Comparison of ENCODE assay signal across 22 cellular contexts in the genomic region with DNA sequence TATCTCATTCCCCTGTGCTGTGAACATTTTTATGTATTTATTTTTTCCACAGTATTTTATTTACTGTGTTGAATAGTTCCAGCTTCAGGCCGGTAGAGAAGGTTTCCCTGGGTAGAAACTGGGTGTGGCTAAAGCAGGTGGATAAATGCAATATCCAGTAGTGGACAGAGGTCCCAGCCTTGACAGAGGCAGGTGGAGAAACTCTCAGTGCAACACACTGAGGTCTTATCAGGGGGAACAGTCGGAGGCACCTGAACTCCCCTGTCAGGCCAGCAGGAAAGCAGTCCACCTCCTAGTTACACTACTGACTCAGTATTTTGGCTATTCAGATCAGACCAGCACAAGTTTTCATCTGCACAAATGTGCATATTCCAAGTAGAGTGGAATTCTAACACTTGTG.
DNase-seq lines count a peak whose midpoint lies in the region; ATAC-seq and TF ChIP-seq lines count a peak whose summit lies in the region.
"Had no signal": no experiment of that assay in that cellular context is flagged by ENCODE, and none has a peak within 500 bp of the region (broad histone marks: within the 10 kb centered on the region; RNA-seq: fewer than 3 reads in every experiment).

No MANE protein-coding gene starts in this region.

- H3K27me3 Mint-ChIP-seq in GM23338 (ENCODE audit: insufficient read depth, low read depth, poor library complexity) (no peaks in the 10 kb centered on the region), WTC11 (ENCODE audit: low read depth) (no peaks in the 10 kb centered on the region)
- H3K27me3 Mint-ChIP-seq: CD8-positive, alpha-beta memory T cell had no signal

- H3K14ac ChIP-seq in trophoblast cell (ENCODE audit: low read length) = no peak overlapping the region

- no peak overlapping the region for H4K12ac ChIP-seq in trophoblast cell (ENCODE audit: low read depth, low read length)

- ATAC-seq in GM23338 (no peak), WTC11 (no peak; the same call in 1 of the 2 replicates), left lung (peak; percentile 25), GM21529 (IDR thresholded peaks at IDR 0.05; ENCODE audit: unreplicated experiment) (no peak)
- ATAC-seq: A549 had no signal

- H4K91ac ChIP-seq in trophoblast cell (ENCODE audit: low read depth, low read length) = no peak overlapping the region

- no peak overlapping the region for H3K18ac ChIP-seq in trophoblast cell (ENCODE audit: low read length)

- no peaks in the 10 kb centered on the region for H3K9me2 ChIP-seq in GM23338 (ENCODE audit: insufficient read depth)

- H3K9me3 ChIP-seq in left lung (peaks cover 0 to 40% of the 10 kb centered on the region in 2 donors), trophoblast cell (ENCODE audit: insufficient read depth, low read depth, low read length) (no peaks in the 10 kb centered on the region)
- H3K9me3 ChIP-seq: A549, BE2C had no signal

- H3K27ac ChIP-seq in GM23338 (ENCODE audit: low read depth) = no peak overlapping the region
- no peak overlapping the region for H3K27ac ChIP-seq in left lung
- no peak overlapping the region for H3K27ac ChIP-seq in trophoblast cell (ENCODE audit: low read depth, low read length)
- H3K27ac ChIP-seq: A549; BLaER1 treated with 17β-estradiol and CSF1 and Interleukin-3, amounts not matched to agents 10 nM and 100 nM had no signal

- no peak overlapping the region for H2BK12ac ChIP-seq in trophoblast cell (ENCODE audit: low read length)

- H2AK5ac ChIP-seq in trophoblast cell (ENCODE audit: low read length) = no peak overlapping the region

- H3K36me3 ChIP-seq in GM23338 (ENCODE audit: insufficient read depth) = no peaks in the 10 kb centered on the region
- no peaks in the 10 kb centered on the region for H3K36me3 ChIP-seq in left lung
- H3K36me3 ChIP-seq in trophoblast cell (ENCODE audit: control insufficient read depth in 1 of 2, insufficient read depth in 2 of 2, low read length in 2 of 2) = no peaks in the 10 kb centered on the region
- H3K36me3 ChIP-seq: BE2C; BLaER1 treated with 17β-estradiol and CSF1 and Interleukin-3, amounts not matched to agents 10 nM and 100 nM had no signal

- peaks cover 54% of the 10 kb centered on the region for H3K4me1 Mint-ChIP-seq in GM23338
- peaks cover 57% of the 10 kb centered on the region for H3K4me1 Mint-ChIP-seq in WTC11
- H3K4me1 Mint-ChIP-seq: CD14-positive monocyte; CD8-positive, alpha-beta memory T cell had no signal

- H3K79me1 ChIP-seq in trophoblast cell (ENCODE audit: low read length) = no peaks in the 10 kb centered on the region

- H3K36me3 Mint-ChIP-seq in GM23338 (ENCODE audit: low read depth) = peaks cover 47% of the 10 kb centered on the region
- H3K36me3 Mint-ChIP-seq in WTC11 = peaks cover 29% of the 10 kb centered on the region
- H3K36me3 Mint-ChIP-seq: CD14-positive monocyte; CD8-positive, alpha-beta memory T cell had no signal

- H3K27ac Mint-ChIP-seq in GM23338 (peak overlapping the region; percentile 8; the same call in 1 of the 2 replicates), WTC11 (peak overlapping the region; percentile 46; the same call in 1 of the 2 replicates)
- H3K27ac Mint-ChIP-seq: CD14-positive monocyte; CD4-positive, alpha-beta T cell; CD8-positive, alpha-beta memory T cell had no signal

- CTCF ChIA-PET in WTC11 (lab: Charles Lee) = no interaction called here

- H3K4me2 ChIP-seq in GM23338 (no peak overlapping the region), trophoblast cell (ENCODE audit: low read length) (no peak overlapping the region)
- H3K4me2 ChIP-seq: A549; BLaER1 treated with 17β-estradiol and CSF1 and Interleukin-3, amounts not matched to agents 10 nM and 100 nM had no signal

- no peak overlapping the region for H3K23ac ChIP-seq in trophoblast cell (ENCODE audit: low read length)

- H4K8ac ChIP-seq in trophoblast cell (ENCODE audit: low read depth, low read length) = no peak overlapping the region

- H2AFZ ChIP-seq in GM23338 = no peak overlapping the region
- no peak overlapping the region for H2AFZ ChIP-seq in trophoblast cell (ENCODE audit: insufficient read depth, low read length, poor library complexity)

- no peak overlapping the region for H2BK5ac ChIP-seq in trophoblast cell (ENCODE audit: low read depth, low read length, poor library complexity)

- H3K4me3 Mint-ChIP-seq in GM23338 = no peak overlapping the region
- no peak overlapping the region for H3K4me3 Mint-ChIP-seq in WTC11
- H3K4me3 Mint-ChIP-seq: CD14-positive monocyte; CD4-positive, alpha-beta T cell; CD8-positive, alpha-beta memory T cell had no signal

- intact Hi-C loops in left lung (cut with DNase I) (no loop called here), posterior vena cava (cut with DNase I) (no loop called here)

- peaks cover 16% of the 10 kb centered on the region for H4K20me1 ChIP-seq in GM23338 (replicated peaks; ENCODE audit: insufficient read depth)
- H4K20me1 ChIP-seq: BLaER1 treated with 17β-estradiol and CSF1 and Interleukin-3, amounts not matched to agents 10 nM and 100 nM had no signal

- H3K79me2 ChIP-seq in GM23338 (replicated peaks; ENCODE audit: insufficient read depth) (peaks cover 93% of the 10 kb centered on the region), trophoblast cell (ENCODE audit: control insufficient read depth, insufficient read depth, low read length, poor library complexity) (no peaks in the 10 kb centered on the region)

- DNase-seq in GM23338 (ENCODE audit: low spot score) (no peak), WTC11 (ENCODE audit: low spot score) (no peak), left lung (no peak), trophoblast cell (no peak), posterior vena cava (ENCODE audit: low spot score) (no peak), mucosa of gallbladder (ENCODE audit: low spot score) (no peak)
- DNase-seq: 8988T; ACHN; AML-193; BE2C; CD4-positive, alpha-beta T cell; CD8-positive, alpha-beta memory T cell; DMS 273 treated with DMSO at 0.1 percent for 48 hours; DMS79; EL; GDM1; H7; HCEC 1CT had no signal

- WGBS in trophoblast cell (ENCODE audit: extremely low coverage, insufficient coverage, insufficient read length) = no CpG with 5 or more reads among the region's 2 CpGs

- no peak for TF ChIP-seq CTCF in GM23338 (conservative IDR thresholded peaks at IDR 0.05; ENCODE audit: low read depth in 2 of 2)
- no peak for TF ChIP-seq CTCF in WTC11 (IDR thresholded peaks at IDR 0.05)
- no peak for TF ChIP-seq CTCF in left lung (IDR thresholded peaks at IDR 0.05)

- no peak overlapping the region for H3K4me3 ChIP-seq in GM23338
- no peak overlapping the region for H3K4me3 ChIP-seq in left lung
- no peak overlapping the region for H3K4me3 ChIP-seq in trophoblast cell (ENCODE audit: low read depth, low read length)
- H3K4me3 ChIP-seq: A549; BLaER1 treated with 17β-estradiol and CSF1 and Interleukin-3, amounts not matched to agents 10 nM and 100 nM had no signal

- no peak overlapping the region for H3K9ac ChIP-seq in trophoblast cell (ENCODE audit: low read length)
- H3K9ac ChIP-seq: BLaER1 treated with 17β-estradiol and CSF1 and Interleukin-3, amounts not matched to agents 10 nM and 100 nM had no signal

- POLR2A ChIA-PET in WTC11 (lab: Charles Lee) = interaction anchor here (1.1 kb wide), 1 partner anchor 15 kb away, joined by 3 read pairs; no protein-coding TSS in a partner anchor

- peaks cover 43% of the 10 kb centered on the region for H3K4me1 ChIP-seq in GM23338 (ENCODE audit: insufficient read depth)
- H3K4me1 ChIP-seq in left lung = no peaks in the 10 kb centered on the region
- peaks cover 4 to 5% of the 10 kb centered on the region in 2 experiments for H3K4me1 ChIP-seq in trophoblast cell (ENCODE audit: control insufficient read depth in 1 of 2, insufficient read depth in 2 of 2, low read length in 2 of 2)
- H3K4me1 ChIP-seq: BE2C; BLaER1 treated with 17β-estradiol and CSF1 and Interleukin-3, amounts not matched to agents 10 nM and 100 nM had no signal

- H3K9me3 Mint-ChIP-seq in GM23338 (no peaks in the 10 kb centered on the region; the same call in 1 of the 3 replicates), WTC11 (peaks cover 22% of the 10 kb centered on the region)

- no peaks in the 10 kb centered on the region for H3K27me3 ChIP-seq in GM23338 (ENCODE audit: insufficient read depth)
- H3K27me3 ChIP-seq in left lung = no peaks in the 10 kb centered on the region
- H3K27me3 ChIP-seq in trophoblast cell (ENCODE audit: insufficient read depth, low read length) = no peaks in the 10 kb centered on the region
- H3K27me3 ChIP-seq: BE2C; BLaER1 treated with 17β-estradiol and CSF1 and Interleukin-3, amounts not matched to agents 10 nM and 100 nM had no signal

- peak overlapping the region; percentile 19 for H3K4ac ChIP-seq in trophoblast cell (ENCODE audit: low read depth, low read length)

- H2BK120ac ChIP-seq in trophoblast cell (ENCODE audit: insufficient read depth, low read length, poor library complexity) = no peak overlapping the region

- H3F3A ChIP-seq in GM23338 (replicated peaks; ENCODE audit: low read depth) = no peaks in the 10 kb centered on the region

TF ChIP-seq in GM23338, 12 proteins besides CTCF, POLR2A, EP300 and RAD21:
- TF ChIP-seq, protein P1, sequence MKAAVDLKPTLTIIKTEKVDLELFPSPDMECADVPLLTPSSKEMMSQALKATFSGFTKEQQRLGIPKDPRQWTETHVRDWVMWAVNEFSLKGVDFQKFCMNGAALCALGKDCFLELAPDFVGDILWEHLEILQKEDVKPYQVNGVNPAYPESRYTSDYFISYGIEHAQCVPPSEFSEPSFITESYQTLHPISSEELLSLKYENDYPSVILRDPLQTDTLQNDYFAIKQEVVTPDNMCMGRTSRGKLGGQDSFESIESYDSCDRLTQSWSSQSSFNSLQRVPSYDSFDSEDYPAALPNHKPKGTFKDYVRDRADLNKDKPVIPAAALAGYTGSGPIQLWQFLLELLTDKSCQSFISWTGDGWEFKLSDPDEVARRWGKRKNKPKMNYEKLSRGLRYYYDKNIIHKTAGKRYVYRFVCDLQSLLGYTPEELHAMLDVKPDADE (IDR thresholded peaks at IDR 0.05) = no peak
- no peak for TF ChIP-seq EZH2 (IDR thresholded peaks at IDR 0.05; ENCODE audit: low read depth, unreplicated experiment)

TF ChIP-seq in WTC11, 78 proteins besides CTCF, POLR2A, EP300 and RAD21 (continues in another document):
- no peak for TF ChIP-seq GRHL2 (CRISPR knock-in tag; IDR thresholded peaks at IDR 0.05; ENCODE audit: insufficient replicate concordance, severe bottlenecking)
- no peak for TF ChIP-seq TEAD4 (CRISPR knock-in tag; IDR thresholded peaks at IDR 0.05)
